Comparison of ENCODE assay signal across 10 cellular contexts in the genomic region with DNA sequence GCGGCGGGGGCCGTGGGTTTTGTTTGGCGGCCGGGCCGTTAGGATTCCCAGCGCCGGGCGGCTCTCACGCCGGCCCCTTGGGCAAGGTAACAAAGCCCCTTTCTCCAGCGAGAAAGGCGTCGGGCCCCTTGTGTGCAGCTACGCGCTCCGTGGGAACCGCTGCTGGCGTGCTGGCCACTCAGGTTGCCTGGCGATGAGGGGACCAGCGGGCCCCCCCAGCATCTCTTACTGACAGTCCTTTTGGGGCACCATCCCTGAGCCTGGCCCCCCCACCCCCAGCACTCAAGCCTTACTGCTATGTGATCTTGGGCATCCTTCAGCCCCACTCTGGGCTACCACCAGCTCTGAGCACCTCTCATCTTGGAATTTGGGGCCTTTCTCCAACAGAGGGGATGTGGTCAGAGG. TPM values are rescaled to one million over a fixed set of nuclear protein-coding genes. Genes with fewer than 3 reads are reported as not detected.
A peak's percentile ranks its signal among the peaks of the same experiment; 100 is the strongest.
DNase-seq lines count a peak whose midpoint lies in the region; ATAC-seq, FAIRE-seq and TF ChIP-seq lines count a peak whose summit lies in the region.
"Had no signal": no experiment of that assay in that cellular context is flagged by ENCODE, and none has a peak within 500 bp of the region (broad histone marks: within the 10 kb centered on the region; RNA-seq: fewer than 3 reads in every experiment).

No MANE protein-coding gene starts in this region.

- H3K4me3 Mint-ChIP-seq in Caco-2 (ENCODE audit: unreplicated experiment) (peak overlapping the region; percentile 27), progenitor cell of endocrine pancreas (ENCODE audit: low read depth) (peak overlapping the region; percentile 45)

- DNase-seq in Caco-2 (no peak), RWPE1 (ENCODE audit: low spot score) (no peak), epithelial cell of esophagus (ENCODE audit: low read depth) (no peak), progenitor cell of endocrine pancreas (ENCODE audit: low spot score, unreplicated experiment) (no peak), COLO668 (lab: John Stamatoyannopoulos, UW; ENCODE audit: unreplicated experiment) (no peak), HTR-8/SVneo (ENCODE audit: insufficient read length, low spot score) (no peak)
- DNase-seq: NCI-H446 had no signal

- H3K4me1 ChIP-seq in Caco-2 = peaks cover 55% of the 10 kb centered on the region

- no peak for FAIRE-seq in HTR-8/SVneo (lab: Jason Lieb, UNC)

- CTCF ChIA-PET in Caco-2 (lab: Charles Lee) (no interaction called here), RWPE1 (lab: Yijun Ruan, JAX) (no interaction called here)

- H3K9me3 Mint-ChIP-seq in Caco-2 (ENCODE audit: unreplicated experiment) (no peaks in the 10 kb centered on the region), progenitor cell of endocrine pancreas (ENCODE audit: low read depth) (no peaks in the 10 kb centered on the region)

- H3K4me3 ChIP-seq in Caco-2 (ENCODE audit: low read depth, low read length) (peak overlapping the region; percentile 3; the same call in 1 of the 2 replicates), epithelial cell of esophagus (ENCODE audit: low read length) (peak overlapping the region; percentile 68)

- H3K27me3 Mint-ChIP-seq in Caco-2 (ENCODE audit: insufficient read depth, unreplicated experiment) (no peaks in the 10 kb centered on the region), progenitor cell of endocrine pancreas (peaks cover 32% of the 10 kb centered on the region)

- H3K27ac Mint-ChIP-seq in Caco-2 (ENCODE audit: unreplicated experiment) = no peak overlapping the region
- no peak overlapping the region for H3K27ac Mint-ChIP-seq in progenitor cell of endocrine pancreas

- H3K9me3 ChIP-seq in Caco-2 = no peaks in the 10 kb centered on the region

- POLR2A ChIA-PET in Caco-2 (lab: Charles Lee) = no interaction called here
- POLR2A ChIA-PET in RWPE1 (lab: Yijun Ruan, JAX; ENCODE audit: low non-redundant PET) = interaction anchor here (0.6 kb wide), 1 partner anchor 311 kb away, joined by 3 read pairs; no protein-coding TSS in a partner anchor

- peaks cover 13% of the 10 kb centered on the region for H3K4me1 Mint-ChIP-seq in Caco-2 (ENCODE audit: low read depth, unreplicated experiment)
- H3K4me1 Mint-ChIP-seq in progenitor cell of endocrine pancreas (ENCODE audit: low read depth) = peaks cover 20% of the 10 kb centered on the region

- no peaks in the 10 kb centered on the region for H3K36me3 ChIP-seq in Caco-2 (ENCODE audit: control insufficient read depth, insufficient read depth, low read length)

- no peak for ATAC-seq in GM18505 (IDR thresholded peaks at IDR 0.05; ENCODE audit: unreplicated experiment)
- ATAC-seq in HG02798 (IDR thresholded peaks at IDR 0.05; ENCODE audit: poor library complexity, unreplicated experiment) = no peak

- H3K36me3 Mint-ChIP-seq in Caco-2 (ENCODE audit: insufficient read depth, unreplicated experiment) (peaks cover 14% of the 10 kb centered on the region), progenitor cell of endocrine pancreas (ENCODE audit: insufficient read depth) (no peaks in the 10 kb centered on the region)

- TF ChIP-seq CTCF in Caco-2 (IDR thresholded peaks at IDR 0.05; ENCODE audit: insufficient read depth in 1 of 2, low read depth in 1 of 2, low read length in 1 of 2, severe bottlenecking in 1 of 2, unreplicated experiment in 1 of 2) (no peak), RWPE1 (conservative IDR thresholded peaks at IDR 0.05; ENCODE audit: low read depth) (no peak), epithelial cell of esophagus (IDR thresholded peaks at IDR 0.05; ENCODE audit: insufficient read depth, low read depth, low read length, missing control alignments) (no peak), progenitor cell of endocrine pancreas (IDR thresholded peaks at IDR 0.05; ENCODE audit: unreplicated experiment) (no peak)

- no TSS peak for BruUV-seq in Caco-2 (replicated peaks; lab: Mats Ljungman, UMichigan)

- H3K27me3 ChIP-seq in Caco-2 (replicated peaks; ENCODE audit: control insufficient read depth, insufficient read depth, low read length) = no peaks in the 10 kb centered on the region

- TF ChIP-seq POLR2A in GM18505 (IDR thresholded peaks at IDR 0.05; ENCODE audit: borderline replicate concordance, extremely low read depth, insufficient read depth, insufficient read length) = no peak

- intact Hi-C loops in Caco-2 (cut with micrococcal nuclease; ENCODE audit: unreplicated experiment) = no loop called here

- peak overlapping the region; percentile 100 for H3K27ac ChIP-seq in RWPE1

RNA-seq across cellular contexts. Expression of a gene that starts 1.8 kb away (rescaled TPM):
- total RNA-seq in Caco-2 (2022) (4.5 and 5.1 TPM in 2 replicates), progenitor cell of endocrine pancreas (9.7 and 10.6 TPM in 2 replicates)

RNA-seq across cellular contexts. Expression of a gene that starts 34.0 kb away (rescaled TPM):
- total RNA-seq in Caco-2 (2022) = 33.2 and 33.5 TPM in 2 replicates
- 43.1 and 43.7 TPM in 2 replicates for total RNA-seq in progenitor cell of endocrine pancreas

RNA-seq across cellular contexts. Expression of a gene that starts 37.4 kb away (rescaled TPM):
- total RNA-seq in Caco-2 (2022) = 13.4 and 18.7 TPM in 2 replicates
- total RNA-seq in progenitor cell of endocrine pancreas = 32.5 and 33.5 TPM in 2 replicates

RNA-seq across cellular contexts. Expression of a gene that starts 45.1 kb away (rescaled TPM):
- total RNA-seq in Caco-2 (2022) = not detected in 2 replicates
- total RNA-seq in progenitor cell of endocrine pancreas = not detected in 2 replicates
- total RNA-seq: dermis microvascular lymphatic vessel endothelial cell had no signal
